In the genomic region with DNA sequence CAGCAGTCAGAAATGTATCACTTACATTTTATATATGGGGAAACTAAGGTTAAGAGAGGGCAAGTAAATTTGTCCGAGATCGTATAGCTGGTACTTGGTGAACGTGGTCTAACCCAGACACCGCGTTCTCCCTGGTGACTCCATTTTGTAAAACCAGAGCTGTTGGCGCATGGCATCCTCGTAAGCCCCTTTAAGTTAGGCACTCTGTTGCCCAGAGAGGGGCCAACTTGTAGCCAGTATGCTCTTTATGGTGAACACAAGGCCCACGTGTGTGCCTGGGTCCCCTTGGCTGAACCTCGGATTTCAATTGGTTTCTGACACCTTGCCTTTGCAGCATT, we compare ENCODE assay signal across 1 cellular context.
TF ChIP-seq lines count a peak whose summit lies in the region.

No MANE protein-coding gene starts in this region.

TF ChIP-seq in H1, 55 proteins besides CTCF, POLR2A, EP300 and RAD21 (continued from another document):
- TF ChIP-seq, protein P1, sequence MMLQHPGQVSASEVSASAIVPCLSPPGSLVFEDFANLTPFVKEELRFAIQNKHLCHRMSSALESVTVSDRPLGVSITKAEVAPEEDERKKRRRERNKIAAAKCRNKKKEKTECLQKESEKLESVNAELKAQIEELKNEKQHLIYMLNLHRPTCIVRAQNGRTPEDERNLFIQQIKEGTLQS (IDR thresholded peaks at IDR 0.05; ENCODE audit: insufficient read depth, low read depth, low read length), result no peak
TF ChIP-seq in H1: peak in this region for 0.
